In the genomic region with DNA sequence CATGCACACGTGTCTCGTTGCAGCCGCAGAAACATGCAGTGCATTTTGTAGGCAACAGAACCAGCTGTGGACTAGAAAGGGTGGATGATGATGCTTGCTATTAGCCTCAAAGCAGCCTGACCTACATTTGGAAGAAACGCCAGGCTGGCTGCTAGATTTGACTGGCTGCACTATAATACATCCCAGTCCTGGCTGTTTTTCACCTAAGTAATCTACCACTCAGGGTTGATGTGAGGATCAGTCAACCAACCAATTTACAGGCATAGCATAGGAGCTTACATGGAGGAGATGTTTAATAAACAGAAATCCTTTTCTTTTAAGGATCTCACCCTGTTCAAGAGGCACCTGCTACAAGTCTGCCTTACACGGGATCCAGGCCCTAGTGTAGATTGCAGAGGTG, we compare ENCODE assay signal across 17 cellular contexts. TPM values are rescaled to one million over a fixed set of nuclear protein-coding genes. Genes with fewer than 3 reads are reported as not detected.
DNase-seq lines count a peak whose midpoint lies in the region; ATAC-seq and TF ChIP-seq lines count a peak whose summit lies in the region.
"Had no signal": no experiment of that assay in that cellular context is flagged by ENCODE, and none has a peak within 500 bp of the region (broad histone marks: within the 10 kb centered on the region; RNA-seq: fewer than 3 reads in every experiment).

No MANE protein-coding gene starts in this region.

- CTCF ChIA-PET in activated CD8-positive, alpha-beta T cell treated with anti-CD3 and anti-CD28 coated beads, Interleukin-2, amount 10 ng/mL, durations not matched to agents 7 days and 5 days (lab: Charles Lee), result no interaction called here
- CTCF ChIA-PET in activated CD8-positive, alpha-beta T cell treated with anti-CD3 and anti-CD28 coated beads for 36 hours (lab: Charles Lee), result no interaction called here

- H3K36me3 Mint-ChIP-seq in activated CD8-positive, alpha-beta T cell treated with anti-CD3 and anti-CD28 coated beads, Interleukin-2, amount 10 ng/mL, durations not matched to agents 7 days and 5 days (ENCODE audit: low read depth), result no peaks in the 10 kb centered on the region
- no peaks in the 10 kb centered on the region for H3K36me3 Mint-ChIP-seq in activated CD8-positive, alpha-beta T cell treated with anti-CD3 and anti-CD28 coated beads for 36 hours (ENCODE audit: low read depth)
- H3K36me3 Mint-ChIP-seq: CD4-positive, CD25-positive, alpha-beta regulatory T cell had no signal

- POLR2A ChIA-PET in activated CD8-positive, alpha-beta T cell treated with anti-CD3 and anti-CD28 coated beads, Interleukin-2, amount 10 ng/mL, durations not matched to agents 7 days and 5 days (lab: Charles Lee), result no interaction called here
- POLR2A ChIA-PET in activated CD8-positive, alpha-beta T cell treated with anti-CD3 and anti-CD28 coated beads for 36 hours (lab: Charles Lee), result no interaction called here

- DNase-seq in activated CD8-positive, alpha-beta T cell treated with anti-CD3 and anti-CD28 coated beads, Interleukin-2, amount 10 ng/mL, durations not matched to agents 7 days and 5 days, result peak; percentile 7
- DNase-seq in activated CD8-positive, alpha-beta T cell treated with anti-CD3 and anti-CD28 coated beads for 36 hours, result no peak
- DNase-seq in cerebellum (ENCODE audit: low spot score), result peak; percentile 44
- DNase-seq in retina, result peak; percentile 62
- DNase-seq: Caco-2; CD4-positive, CD25-positive, alpha-beta regulatory T cell; CD8-positive, alpha-beta T cell; DMS153; DND-41; GDM1; H9 had no signal

- no peaks in the 10 kb centered on the region for H3K27me3 Mint-ChIP-seq in activated CD8-positive, alpha-beta T cell treated with anti-CD3 and anti-CD28 coated beads, Interleukin-2, amount 10 ng/mL, durations not matched to agents 7 days and 5 days (ENCODE audit: low read depth)
- H3K27me3 Mint-ChIP-seq in activated CD8-positive, alpha-beta T cell treated with anti-CD3 and anti-CD28 coated beads for 36 hours, result no peaks in the 10 kb centered on the region

- peaks cover 72% of the 10 kb centered on the region for H3K4me1 Mint-ChIP-seq in activated CD8-positive, alpha-beta T cell treated with anti-CD3 and anti-CD28 coated beads, Interleukin-2, amount 10 ng/mL, durations not matched to agents 7 days and 5 days (ENCODE audit: low read depth)
- H3K4me1 Mint-ChIP-seq in activated CD8-positive, alpha-beta T cell treated with anti-CD3 and anti-CD28 coated beads for 36 hours (ENCODE audit: low read depth), result peaks cover 56% of the 10 kb centered on the region
- H3K4me1 Mint-ChIP-seq: GM23338, H9 had no signal

- no peak overlapping the region for H3K27ac Mint-ChIP-seq in activated CD8-positive, alpha-beta T cell treated with anti-CD3 and anti-CD28 coated beads, Interleukin-2, amount 10 ng/mL, durations not matched to agents 7 days and 5 days
- H3K27ac Mint-ChIP-seq in activated CD8-positive, alpha-beta T cell treated with anti-CD3 and anti-CD28 coated beads for 36 hours, result no peak overlapping the region
- H3K27ac Mint-ChIP-seq: B cell; CD4-positive, CD25-positive, alpha-beta regulatory T cell; CD8-positive, alpha-beta T cell; GM23338; H9 had no signal

- intact Hi-C loops in activated CD8-positive, alpha-beta T cell treated with anti-CD3 and anti-CD28 coated beads for 36 hours (cut with micrococcal nuclease), result no loop called here

- TF ChIP-seq CTCF in activated CD8-positive, alpha-beta T cell treated with anti-CD3 and anti-CD28 coated beads for 36 hours (IDR thresholded peaks at IDR 0.05), result no peak

- H3K4me3 Mint-ChIP-seq in activated CD8-positive, alpha-beta T cell treated with anti-CD3 and anti-CD28 coated beads, Interleukin-2, amount 10 ng/mL, durations not matched to agents 7 days and 5 days, result no peak overlapping the region
- no peak overlapping the region for H3K4me3 Mint-ChIP-seq in activated CD8-positive, alpha-beta T cell treated with anti-CD3 and anti-CD28 coated beads for 36 hours
- H3K4me3 Mint-ChIP-seq: B cell; CD4-positive, CD25-positive, alpha-beta regulatory T cell; CD8-positive, alpha-beta T cell; GM23338; H9 had no signal

- H3K9me3 Mint-ChIP-seq in activated CD8-positive, alpha-beta T cell treated with anti-CD3 and anti-CD28 coated beads, Interleukin-2, amount 10 ng/mL, durations not matched to agents 7 days and 5 days (ENCODE audit: insufficient read depth), result no peaks in the 10 kb centered on the region
- H3K9me3 Mint-ChIP-seq in activated CD8-positive, alpha-beta T cell treated with anti-CD3 and anti-CD28 coated beads for 36 hours, result no peaks in the 10 kb centered on the region

- no peak for ATAC-seq in activated CD8-positive, alpha-beta T cell treated with anti-CD3 and anti-CD28 coated beads, Interleukin-2, amount 10 ng/mL, durations not matched to agents 7 days and 5 days
- ATAC-seq in activated CD8-positive, alpha-beta T cell treated with anti-CD3 and anti-CD28 coated beads for 36 hours, result no peak
- no peak for ATAC-seq in HG03354 (IDR thresholded peaks at IDR 0.05; ENCODE audit: poor library complexity, severe bottlenecking, unreplicated experiment)
- ATAC-seq in HG03457 (IDR thresholded peaks at IDR 0.05; ENCODE audit: unreplicated experiment), result no peak
- ATAC-seq: CD8-positive, alpha-beta T cell; GM23338; HCT116 had no signal

RNA-seq across cellular contexts. Expression of gene SPP2, which starts 56.3 kb away (rescaled TPM):
- not detected for total RNA-seq in activated CD8-positive, alpha-beta T cell treated with anti-CD3 and anti-CD28 coated beads, Interleukin-2, amount 10 ng/mL, durations not matched to agents 7 days and 5 days
- not detected for total RNA-seq in activated CD8-positive, alpha-beta T cell treated with anti-CD3 and anti-CD28 coated beads for 36 hours
- total RNA-seq in cerebellum, result not detected
- total RNA-seq: B cell; Caco-2; CD4-positive, CD25-positive, alpha-beta regulatory T cell; CD8-positive, alpha-beta T cell; GM23338; H4; H9 had no signal
